8 cellular contexts compared by ENCODE assay signal in the genomic region with DNA sequence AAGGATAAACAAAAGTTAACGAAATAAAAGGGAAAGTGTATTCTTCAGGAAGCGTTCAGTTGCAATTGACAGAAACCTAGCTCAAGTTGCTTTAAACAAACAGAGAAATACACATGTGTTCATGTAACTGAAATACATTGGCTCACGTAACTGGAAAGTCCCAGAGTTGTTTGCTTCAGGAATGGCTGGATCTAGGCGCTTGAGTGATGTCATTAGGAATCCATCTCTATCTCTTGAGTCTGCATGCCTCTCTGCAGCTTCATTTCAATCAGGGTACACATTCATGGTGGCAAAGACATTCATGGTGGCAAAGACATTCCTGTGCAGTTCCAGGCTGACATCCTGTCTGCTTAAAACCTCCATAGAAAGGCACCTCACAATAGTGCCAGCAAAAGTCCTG. TPM values are rescaled to one million over a fixed set of nuclear protein-coding genes. Genes with fewer than 3 reads are reported as not detected.
"Had no signal": no experiment of that assay in that cellular context is flagged by ENCODE, and none has a peak within 500 bp of the region (broad histone marks: within the 10 kb centered on the region; RNA-seq: fewer than 3 reads in every experiment).

No MANE protein-coding gene starts in this region.

- H3K9ac ChIP-seq: GM23248 had no signal

- H3K9me3 ChIP-seq: HAP-1 had no signal

- H3K36me3 ChIP-seq: HAP-1 had no signal

- H3K4me3 ChIP-seq: GM23248, HAP-1 had no signal

- ATAC-seq: HCT116 had no signal

- H3K36me3 Mint-ChIP-seq: IgD-negative memory B cell had no signal

- H3K4me1 ChIP-seq: HAP-1 had no signal

- DNase-seq: GM23248, GOT3, H7, HFFc6 had no signal

- H3K27ac Mint-ChIP-seq: HFFc6, IgD-negative memory B cell had no signal

- H3K4me3 Mint-ChIP-seq: HFFc6, IgD-negative memory B cell had no signal

- H3K9me3 Mint-ChIP-seq: HFFc6 had no signal

- H2AFZ ChIP-seq: GM23248 had no signal

- H3K27ac ChIP-seq: GM23248 had no signal

RNA-seq across cellular contexts. Expression of gene EYA2, which starts 45.4 kb away (rescaled TPM):
- total RNA-seq: GM23248, HT-29 had no signal
